9 cellular contexts compared by ENCODE assay signal in genomic region chr5:141692919-141693848, GRCh38. TPM values are rescaled to one million over a fixed set of nuclear protein-coding genes. Genes with fewer than 3 reads are reported as not detected.
A peak's percentile ranks its signal among the peaks of the same experiment; 100 is the strongest.
DNase-seq lines count a peak whose midpoint lies in the region; ATAC-seq, FAIRE-seq and TF ChIP-seq lines count a peak whose summit lies in the region.
"Had no signal": no experiment of that assay in that cellular context is flagged by ENCODE, and none has a peak within 500 bp of the region (broad histone marks: within the 10 kb centered on the region; RNA-seq: fewer than 3 reads in every experiment).

No MANE protein-coding gene starts in this region.

- DNase-seq in MCF 10A (ENCODE audit: unreplicated experiment) (peak; percentile 50), breast epithelium (ENCODE audit: low spot score in 2 of 2) (no peak), middle frontal gyrus (ENCODE audit: extremely low spot score, low spot score) (peak; percentile 64), urothelium cell line (ENCODE audit: low spot score) (peak; percentile 46), uterus (no peak), NCI-H2196 (lab: John Stamatoyannopoulos, UW; ENCODE audit: unreplicated experiment) (no peak)
- DNase-seq in activated T-helper 9 cell treated with anti-CD3 and anti-CD28 coated beads, Interleukin-2, amount 50 U/mL, for 16 hours (ENCODE audit: low read depth) = peak; percentile 81

- CTCF ChIA-PET in MCF 10A (lab: Yijun Ruan, JAX) = interaction anchor here (0.5 to 16.8 kb wide), 33 partner anchors 9 to 1216 kb away, joined by 3 to 677 read pairs (median 4); partner anchors contain the start of genes ARAP3, HDAC3, PCDH1 and PCDH12

- H3K27ac ChIP-seq in breast epithelium (no peak overlapping the region), uterus (no peak overlapping the region)

- intact Hi-C loops in MCF 10A (cut with micrococcal nuclease) = loop anchor here (1.0 to 2.0 kb wide), 6 partner anchors 28 to 452 kb away; partner anchors contain the start of gene RNF14
- intact Hi-C loops in breast epithelium (cut with DNase I; ENCODE audit: low total_unique reads) = loop anchor here (10.0 kb wide), 1 partner anchor 272 kb away; the partner anchor contains the start of gene RNF14
- intact Hi-C loops in uterus (cut with DNase I; ENCODE audit: low total_unique reads) = loop anchor here (5.0 kb wide), 1 partner anchor 264 kb away; the partner anchor contains the start of gene PCDH12

- H3K9me3 Mint-ChIP-seq in MCF 10A (ENCODE audit: unreplicated experiment) = no peaks in the 10 kb centered on the region

- TF ChIP-seq POLR2A in breast epithelium (IDR thresholded peaks at IDR 0.05) (no peak), uterus (IDR thresholded peaks at IDR 0.05) (no peak)

- H3K36me3 Mint-ChIP-seq in MCF 10A (ENCODE audit: insufficient read depth, unreplicated experiment) = no peaks in the 10 kb centered on the region

- no TSS peak for BruUV-seq in MCF 10A (replicated peaks; lab: Mats Ljungman, UMichigan)

- H3K4me1 Mint-ChIP-seq in MCF 10A (ENCODE audit: insufficient read depth, unreplicated experiment) = peaks cover 8% of the 10 kb centered on the region

- H3K4me3 ChIP-seq in breast epithelium (no peak overlapping the region), uterus (no peak overlapping the region)

- FAIRE-seq in urothelium cell line (lab: Jason Lieb, UNC) = no peak

- ATAC-seq in GM21367 (IDR thresholded peaks at IDR 0.05; ENCODE audit: unreplicated experiment) = no peak

- POLR2A ChIA-PET in MCF 10A (lab: Yijun Ruan, JAX) = interaction anchor here (0.7 to 5.7 kb wide), 7 partner anchors 16 to 276 kb away, joined by 3 to 68 read pairs (median 4); partner anchors contain the start of genes PCDH1 and RNF14

- no peaks in the 10 kb centered on the region for H3K27me3 ChIP-seq in breast epithelium
- H3K27me3 ChIP-seq in uterus = no peaks in the 10 kb centered on the region

- TF ChIP-seq CTCF in MCF 10A (IDR thresholded peaks at IDR 0.05; ENCODE audit: unreplicated experiment) (no peak), breast epithelium (IDR thresholded peaks at IDR 0.05) (no peak), uterus (IDR thresholded peaks at IDR 0.05) (no peak)

- no peak overlapping the region for H3K27ac Mint-ChIP-seq in MCF 10A (ENCODE audit: low read depth, unreplicated experiment)
- H3K27ac Mint-ChIP-seq: B cell had no signal

- peak overlapping the region; percentile 62 for H3K4me3 Mint-ChIP-seq in MCF 10A (ENCODE audit: unreplicated experiment)

- peaks cover 35% of the 10 kb centered on the region for H3K27me3 Mint-ChIP-seq in MCF 10A (ENCODE audit: insufficient read depth, unreplicated experiment)

- H3K36me3 ChIP-seq in breast epithelium (no peaks in the 10 kb centered on the region), uterus (no peaks in the 10 kb centered on the region)

- peaks cover 0 to 4% of the 10 kb centered on the region in 2 donors for H3K4me1 ChIP-seq in breast epithelium
- no peaks in the 10 kb centered on the region for H3K4me1 ChIP-seq in uterus

- H3K9me3 ChIP-seq in breast epithelium (no peaks in the 10 kb centered on the region), uterus (no peaks in the 10 kb centered on the region)

RNA-seq across cellular contexts. Expression of gene ARAP3, which starts 11.2 kb away (rescaled TPM):
- total RNA-seq in MCF 10A (2022) (19.8 and 22.8 TPM in 2 replicates), breast epithelium (10 to 100 TPM in 1 of 3 donors, 1 to 10 TPM in 2; 2.6 to 12.1 (median 5.9) TPM), uterus (10 to 100 TPM in 2 of 4 donors, 1 to 10 TPM in 2; 4.1 to 39.9 (median 12.5) TPM)

RNA-seq across cellular contexts. Expression of gene FCHSD1, which starts 42.0 kb away (rescaled TPM):
- total RNA-seq in MCF 10A (2022) (21.2 and 22.1 TPM in 2 replicates), breast epithelium (10 to 100 TPM; 18.1 to 32.1 (median 24.3) TPM), uterus (10 to 100 TPM in 2 of 4 donors, 1 to 10 TPM in 2; 2.4 to 27.2 (median 11.3) TPM)

RNA-seq across cellular contexts. Expression of gene RELL2, which starts 56.4 kb away (rescaled TPM):
- 12.5 and 13.3 TPM in 2 replicates for total RNA-seq in MCF 10A (2022)
- 1 to 10 TPM; 1.3 to 4.3 (median 4.0) TPM for total RNA-seq in breast epithelium
- total RNA-seq in uterus = 1 to 10 TPM in 1 of 4 donors, under 1 TPM in 1, not detected in 2; 0.35 to 1.7 TPM

RNA-seq across cellular contexts. Expression of gene HDAC3, which starts 56.5 kb away (rescaled TPM):
- total RNA-seq in MCF 10A (2022) (83.5 and 85.6 TPM in 2 replicates), breast epithelium (10 to 100 TPM; 50.2 to 52.5 (median 52.1) TPM), uterus (10 to 100 TPM; 24.8 to 68.0 (median 46.0) TPM)

Comparison
In these comparisons a context has a peak if more than half of its experiments do, and no peak if none do; other contexts are left out.
1. DNase-seq: peak in MCF 10A (single experiment), activated T-helper 9 cell treated with anti-CD3 and anti-CD28 coated beads, Interleukin-2, amount 50 U/mL, for 16 hours (single experiment), middle frontal gyrus (single experiment) and urothelium cell line (single experiment); none in breast epithelium (0 of 2), uterus (0 of 2) and NCI-H2196 (single experiment).